ENCODE assay signal across 11 cellular contexts in the genomic region with DNA sequence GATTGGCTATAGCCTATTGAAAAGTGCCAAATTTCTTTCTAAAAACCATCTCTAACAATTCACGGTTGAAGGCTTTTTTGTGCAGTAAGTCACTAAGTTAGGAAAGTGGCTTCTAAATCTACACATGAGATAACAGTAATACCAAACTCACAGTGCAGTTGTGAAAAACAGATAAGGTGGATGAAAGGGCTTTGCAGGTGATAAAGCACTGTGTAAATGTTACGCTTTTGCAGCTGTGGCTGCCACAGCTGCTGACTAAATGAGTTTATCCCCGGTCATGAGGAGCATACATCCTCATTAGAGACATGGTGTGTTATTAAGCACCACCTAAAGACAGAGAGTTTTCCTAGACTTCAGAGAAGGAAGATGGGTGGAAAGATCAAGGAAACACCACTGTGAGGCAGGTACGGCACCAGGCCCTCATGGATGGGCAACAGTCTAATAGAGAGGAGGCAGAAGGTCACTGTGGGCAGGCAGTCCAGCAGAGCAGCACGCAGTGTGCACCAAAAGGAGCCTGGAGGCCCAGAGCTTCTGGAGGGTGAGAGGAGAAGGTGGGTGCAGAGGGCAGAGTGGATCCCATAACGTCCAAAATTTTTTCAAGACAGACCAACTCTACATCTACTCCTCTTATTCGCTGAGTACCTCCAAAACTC.
DNase-seq lines count a peak whose midpoint lies in the region; ATAC-seq and TF ChIP-seq lines count a peak whose summit lies in the region.
"Had no signal": no experiment of that assay in that cellular context is flagged by ENCODE, and none has a peak within 500 bp of the region (broad histone marks: within the 10 kb centered on the region; RNA-seq: fewer than 3 reads in every experiment).

No MANE protein-coding gene starts in this region.

- no peaks in the 10 kb centered on the region for H3K36me3 Mint-ChIP-seq in T-helper 17 cell (ENCODE audit: low read depth)
- peaks cover 4% of the 10 kb centered on the region for H3K36me3 Mint-ChIP-seq in type B pancreatic cell

- H3K36me3 ChIP-seq in left ventricle myocardium inferior (no peaks in the 10 kb centered on the region), Karpas-422 (ENCODE audit: insufficient read depth, low read length) (no peaks in the 10 kb centered on the region)
- H3K36me3 ChIP-seq: left lung had no signal

- no peak overlapping the region for H3K27ac ChIP-seq in left ventricle myocardium inferior (replicated peaks)
- H3K27ac ChIP-seq in Karpas-422 (ENCODE audit: low read length) = no peak overlapping the region
- H3K27ac ChIP-seq: foreskin keratinocyte had no signal

- H3K27me3 ChIP-seq in left ventricle myocardium inferior (ENCODE audit: low read depth) (no peaks in the 10 kb centered on the region), Karpas-422 (ENCODE audit: low read length) (no peaks in the 10 kb centered on the region)
- H3K27me3 ChIP-seq: foreskin keratinocyte, left lung had no signal

- H3K4me1 ChIP-seq in left ventricle myocardium inferior (peaks cover 13% of the 10 kb centered on the region), Karpas-422 (ENCODE audit: low read length) (peaks cover 4% of the 10 kb centered on the region; the same call in 1 of the 2 replicates)

- H3K27me3 Mint-ChIP-seq in T-helper 17 cell (no peaks in the 10 kb centered on the region), type B pancreatic cell (no peaks in the 10 kb centered on the region)

- no peak overlapping the region for H3K4me3 ChIP-seq in left ventricle myocardium inferior
- no peak overlapping the region for H3K4me3 ChIP-seq in fibroblast of villous mesenchyme (ENCODE audit: low read depth, low read length)
- H3K4me3 ChIP-seq in Karpas-422 (ENCODE audit: low read length) = no peak overlapping the region
- H3K4me3 ChIP-seq: left lung had no signal

- H3K27ac Mint-ChIP-seq in T-helper 17 cell = peak overlapping the region; percentile 81
- H3K27ac Mint-ChIP-seq in type B pancreatic cell = peak overlapping the region; percentile 18

- no peak overlapping the region for H3K9ac ChIP-seq in Karpas-422 (ENCODE audit: low read length)

- H3K4me1 Mint-ChIP-seq in T-helper 17 cell (peaks cover 30% of the 10 kb centered on the region), type B pancreatic cell (ENCODE audit: unreplicated experiment) (peaks cover 27% of the 10 kb centered on the region)

- H3K4me3 Mint-ChIP-seq in T-helper 17 cell (peak overlapping the region; percentile 81), type B pancreatic cell (peak overlapping the region; percentile 24)

- no peak for DNase-seq in Right ventricle myocardium superior
- DNase-seq in left ventricle myocardium inferior = no peak
- DNase-seq in T-helper 17 cell = no peak
- peak; percentile 41 for DNase-seq in fibroblast of villous mesenchyme (ENCODE audit: low read depth)
- no peak for DNase-seq in type B pancreatic cell (ENCODE audit: extremely low spot score, unreplicated experiment)
- DNase-seq in Karpas-422 = no peak
- no peak for DNase-seq in A172 (ENCODE audit: low spot score)

- no peak overlapping the region for H2AFZ ChIP-seq in Karpas-422 (ENCODE audit: low read length)

- ATAC-seq in Right ventricle myocardium superior (ENCODE audit: poor library complexity) = peak; percentile 18
- peak; percentile 76 for ATAC-seq in T-helper 17 cell
- ATAC-seq in HG03442 (IDR thresholded peaks at IDR 0.05; ENCODE audit: unreplicated experiment) = no peak
- ATAC-seq: HepG2 had no signal

- peaks cover 5% of the 10 kb centered on the region for H3K9me3 ChIP-seq in left ventricle myocardium inferior (replicated peaks)
- no peaks in the 10 kb centered on the region for H3K9me3 ChIP-seq in T-helper 17 cell (ENCODE audit: control insufficient read depth, low read length, poor library complexity, severe bottlenecking)
- H3K9me3 ChIP-seq in Karpas-422 (ENCODE audit: low read length) = no peaks in the 10 kb centered on the region
- H3K9me3 ChIP-seq: left lung had no signal

- H3K9me3 Mint-ChIP-seq in type B pancreatic cell = peaks cover 5% of the 10 kb centered on the region

- no peaks in the 10 kb centered on the region for H3K9me2 ChIP-seq in Karpas-422 (replicated peaks; ENCODE audit: insufficient read depth, low read length)

- TF ChIP-seq CTCF in left ventricle myocardium inferior (IDR thresholded peaks at IDR 0.05; ENCODE audit: borderline replicate concordance) = no peak
- no peak for TF ChIP-seq CTCF in fibroblast of villous mesenchyme (IDR thresholded peaks at IDR 0.05; ENCODE audit: insufficient read depth, low read depth, low read length)
- no peak for TF ChIP-seq CTCF in type B pancreatic cell (conservative IDR thresholded peaks at IDR 0.05)

- H3K79me2 ChIP-seq in Karpas-422 (ENCODE audit: low read length) = no peaks in the 10 kb centered on the region

- no peak overlapping the region for H3K4me2 ChIP-seq in Karpas-422 (ENCODE audit: low read depth, low read length, poor library complexity, severe bottlenecking)

- intact Hi-C loops in Right ventricle myocardium superior (cut with DNase I) = loop anchor here (5.0 kb wide), 1 partner anchor 51 kb away; no protein-coding TSS in a partner anchor
- intact Hi-C loops in left ventricle myocardium inferior (cut with micrococcal nuclease) = no loop called here

- H4K20me1 ChIP-seq in Karpas-422 (ENCODE audit: insufficient read depth, low read depth, low read length) = no peaks in the 10 kb centered on the region
